ENCODE assay signal across 2 cellular contexts in the genomic region with DNA sequence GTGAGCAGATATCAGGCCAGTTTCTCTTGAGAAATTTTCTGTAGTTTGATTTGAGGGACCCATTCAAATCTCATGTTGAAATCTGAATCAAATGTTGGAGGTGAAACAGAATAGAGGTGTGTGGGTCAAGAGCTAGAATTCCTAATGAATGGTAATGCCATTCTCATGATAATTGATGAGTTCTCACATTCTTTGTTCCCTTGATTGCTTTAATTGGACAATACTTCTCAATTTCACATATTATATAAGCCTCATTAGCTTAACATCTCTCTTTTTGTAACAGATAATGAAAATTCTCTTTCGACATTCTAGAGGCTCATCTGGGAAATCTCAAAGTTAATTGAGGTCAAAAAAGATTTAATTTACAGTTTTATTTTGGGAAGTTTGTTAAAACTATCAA.
TF ChIP-seq lines count a peak whose summit lies in the region.

No MANE protein-coding gene starts in this region.

TF ChIP-seq in WTC11, 78 proteins besides CTCF, POLR2A, EP300 and RAD21:
- TF ChIP-seq, protein P1, sequence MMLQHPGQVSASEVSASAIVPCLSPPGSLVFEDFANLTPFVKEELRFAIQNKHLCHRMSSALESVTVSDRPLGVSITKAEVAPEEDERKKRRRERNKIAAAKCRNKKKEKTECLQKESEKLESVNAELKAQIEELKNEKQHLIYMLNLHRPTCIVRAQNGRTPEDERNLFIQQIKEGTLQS (CRISPR knock-in tag; conservative IDR thresholded peaks at IDR 0.05) = no peak
- TF ChIP-seq, protein P2, sequence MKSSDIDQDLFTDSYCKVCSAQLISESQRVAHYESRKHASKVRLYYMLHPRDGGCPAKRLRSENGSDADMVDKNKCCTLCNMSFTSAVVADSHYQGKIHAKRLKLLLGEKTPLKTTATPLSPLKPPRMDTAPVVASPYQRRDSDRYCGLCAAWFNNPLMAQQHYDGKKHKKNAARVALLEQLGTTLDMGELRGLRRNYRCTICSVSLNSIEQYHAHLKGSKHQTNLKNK (CRISPR knock-in tag; IDR thresholded peaks at IDR 0.05) = peak; percentile 74; the same call in 1 of the 2 replicates
- TF ChIP-seq, protein P3, sequence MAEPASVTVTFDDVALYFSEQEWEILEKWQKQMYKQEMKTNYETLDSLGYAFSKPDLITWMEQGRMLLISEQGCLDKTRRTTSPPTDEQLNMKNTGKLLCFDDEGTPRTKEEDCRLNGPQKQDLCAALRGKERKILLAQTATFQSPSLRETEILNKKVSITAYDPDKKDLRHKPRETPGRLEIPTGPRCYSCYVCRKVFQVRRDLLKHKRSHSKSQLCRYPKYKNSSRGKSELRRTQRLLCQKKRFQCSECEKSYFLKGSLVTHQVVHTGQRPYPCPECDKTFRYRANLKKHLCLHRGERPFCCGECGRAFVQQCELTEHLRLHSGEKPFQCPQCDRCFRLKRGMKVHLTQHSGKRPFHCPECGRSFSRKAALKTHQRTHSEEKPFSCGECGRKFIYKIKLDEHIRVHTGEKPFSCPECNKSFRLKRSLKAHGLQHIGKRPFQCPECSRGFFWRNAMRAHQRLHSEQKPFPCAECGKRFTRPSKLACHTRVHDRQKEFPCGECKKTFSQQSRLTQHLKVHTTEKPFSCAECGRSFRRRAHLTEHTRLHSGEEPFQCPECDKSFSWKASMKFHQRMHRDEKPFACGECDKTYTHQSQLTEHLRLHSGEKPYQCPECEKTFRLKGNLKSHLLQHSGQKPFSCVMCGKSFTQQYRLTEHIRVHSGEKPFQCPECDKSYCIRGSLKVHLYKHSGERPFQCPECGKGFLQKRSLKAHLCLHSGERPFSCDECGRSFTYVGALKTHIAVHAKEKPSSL (CRISPR knock-in tag; conservative IDR thresholded peaks at IDR 0.05) = no peak

TF ChIP-seq in H1, 55 proteins besides CTCF, POLR2A, EP300 and RAD21:
- TF ChIP-seq GTF2F1 (IDR thresholded peaks at IDR 0.05; ENCODE audit: borderline replicate concordance, low read depth, low read length) = no peak
- TF ChIP-seq NANOG (IDR thresholded peaks at IDR 0.05; ENCODE audit: insufficient read depth, low read depth, low read length, poor library complexity, severe bottlenecking) = peak; percentile 60
